ENCODE assay signal across 9 cellular contexts in genomic region chr17:72515291-72516065, GRCh38.
DNase-seq lines count a peak whose midpoint lies in the region; ATAC-seq and TF ChIP-seq lines count a peak whose summit lies in the region.
"Had no signal": no experiment of that assay in that cellular context is flagged by ENCODE, and none has a peak within 500 bp of the region (broad histone marks: within the 10 kb centered on the region; RNA-seq: fewer than 3 reads in every experiment).

No MANE protein-coding gene starts in this region.

- H3K27me3 ChIP-seq in heart right ventricle: peaks cover 0 to 19% (median 4%) of the 10 kb centered on the region in 7 donors

- peak overlapping the region; percentile 74 for H3K27ac Mint-ChIP-seq in type B pancreatic cell
- H3K27ac Mint-ChIP-seq in CD14-positive monocyte: no peak overlapping the region
- H3K27ac Mint-ChIP-seq in activated T-helper 17 cell treated with anti-CD3 and anti-CD28 coated beads, Interleukin-2, amount 50 U/mL, for 72 hours: no peak overlapping the region

- H3K9me3 Mint-ChIP-seq in type B pancreatic cell (peaks cover 9% of the 10 kb centered on the region), CD14-positive monocyte (peaks cover 0 to 4% (median 1%) of the 10 kb centered on the region in 7 donors)
- H3K9me3 Mint-ChIP-seq in activated T-helper 17 cell treated with anti-CD3 and anti-CD28 coated beads, Interleukin-2, amount 50 U/mL, for 72 hours: no peaks in the 10 kb centered on the region

- no peaks in the 10 kb centered on the region for H3K27me3 Mint-ChIP-seq in type B pancreatic cell
- H3K27me3 Mint-ChIP-seq in CD14-positive monocyte (ENCODE audit: low read depth in 3 of 3): peaks cover 7 to 25% (median 21%) of the 10 kb centered on the region in 3 donors
- peaks cover 6% of the 10 kb centered on the region for H3K27me3 Mint-ChIP-seq in activated T-helper 17 cell treated with anti-CD3 and anti-CD28 coated beads, Interleukin-2, amount 50 U/mL, for 72 hours

- WGBS in heart right ventricle, 2 donors: 56 to 57% methylated on average over 13 of the region's 13 CpGs

- ATAC-seq in heart right ventricle: peak in 6 of 8 donors; percentile 12 to 67 (median 52)
- no peak for ATAC-seq in activated T-helper 17 cell treated with anti-CD3 and anti-CD28 coated beads, Interleukin-2, amount 50 U/mL, for 72 hours (replicated peaks)

- H3K4me1 ChIP-seq in heart right ventricle: peaks cover 0 to 29% (median 10%) of the 10 kb centered on the region in 9 donors

- no peak overlapping the region for H3K4me3 ChIP-seq in heart right ventricle

- TF ChIP-seq CTCF in heart right ventricle (IDR thresholded peaks at IDR 0.05): no peak
- TF ChIP-seq CTCF in type B pancreatic cell (conservative IDR thresholded peaks at IDR 0.05): no peak
- TF ChIP-seq CTCF in CD14-positive monocyte (IDR thresholded peaks at IDR 0.05): no peak

- H3K27ac ChIP-seq in heart right ventricle: peak overlapping the region in 4 of 10 donors; percentile 6 to 52 (median 38)

- intact Hi-C loops in heart right ventricle (cut with DNase I) (loop anchor here in 5 of 10 donors (5.0 to 10.0 kb wide), 4 partner anchors 321 to 393 kb away; partner anchors contain the start of gene SOX9 (in 4 of the 5)), CD14-positive monocyte (cut with micrococcal nuclease) (no loop called here)

- H3K4me1 Mint-ChIP-seq in type B pancreatic cell (ENCODE audit: unreplicated experiment) (peaks cover 72% of the 10 kb centered on the region), CD14-positive monocyte (peaks cover 3% of the 10 kb centered on the region)
- H3K4me1 Mint-ChIP-seq in activated T-helper 17 cell treated with anti-CD3 and anti-CD28 coated beads, Interleukin-2, amount 50 U/mL, for 72 hours: no peaks in the 10 kb centered on the region

- no peaks in the 10 kb centered on the region for H3K36me3 ChIP-seq in heart right ventricle

- H3K4me3 Mint-ChIP-seq in type B pancreatic cell: peak overlapping the region; percentile 43
- H3K4me3 Mint-ChIP-seq in CD14-positive monocyte: no peak overlapping the region
- H3K4me3 Mint-ChIP-seq in activated T-helper 17 cell treated with anti-CD3 and anti-CD28 coated beads, Interleukin-2, amount 50 U/mL, for 72 hours: no peak overlapping the region

- H3K36me3 Mint-ChIP-seq in type B pancreatic cell (peaks cover 11% of the 10 kb centered on the region), CD14-positive monocyte (no peaks in the 10 kb centered on the region)
- H3K36me3 Mint-ChIP-seq in activated T-helper 17 cell treated with anti-CD3 and anti-CD28 coated beads, Interleukin-2, amount 50 U/mL, for 72 hours (ENCODE audit: low read depth): no peaks in the 10 kb centered on the region

- DNase-seq in NCI-H748 (lab: John Stamatoyannopoulos, UW; ENCODE audit: unreplicated experiment) (peak; percentile 42), NCI-H748 treated with DMSO at 0.1 percent for 48 hours (lab: John Stamatoyannopoulos, UW) (no peak), NCI-H446 (lab: John Stamatoyannopoulos, UW) (peak; percentile 71 to 75), heart right ventricle (no peak), type B pancreatic cell (ENCODE audit: extremely low spot score, unreplicated experiment) (no peak), CD14-positive monocyte (ENCODE audit: low spot score) (no peak), occipital lobe (lab: John Stamatoyannopoulos, UW) (no peak)
- DNase-seq: NCI-H774 had no signal

- H3K9me3 ChIP-seq in heart right ventricle: no peaks in the 10 kb centered on the region

Comparison
In these comparisons a context has a peak if more than half of its experiments do, and no peak if none do; other contexts are left out.
1. DNase-seq: peak in NCI-H748 (single experiment) and NCI-H446 (2 of 2); none in NCI-H748 treated with DMSO at 0.1 percent for 48 hours (single experiment), heart right ventricle (0 of 2), type B pancreatic cell (single experiment), CD14-positive monocyte (single experiment) and occipital lobe (single experiment).